In genomic region chr15:48774484-48774883, GRCh38 we compare ENCODE assay signal across 18 cellular contexts. TPM values are rescaled to one million over a fixed set of nuclear protein-coding genes. Genes with fewer than 3 reads are reported as not detected.
DNase-seq lines count a peak whose midpoint lies in the region; TF ChIP-seq lines count a peak whose summit lies in the region.
"Had no signal": no experiment of that assay in that cellular context is flagged by ENCODE, and none has a peak within 500 bp of the region (broad histone marks: within the 10 kb centered on the region; RNA-seq: fewer than 3 reads in every experiment).

No MANE protein-coding gene starts in this region.

- H3K79me2 ChIP-seq in osteoblast (ENCODE audit: insufficient read depth, low read length): no peaks in the 10 kb centered on the region

- peak overlapping the region; percentile 69 for H3K27ac ChIP-seq in osteoblast (ENCODE audit: low read depth, low read length)
- no peak overlapping the region for H3K27ac ChIP-seq in stomach
- H3K27ac ChIP-seq: A549 had no signal

- intact Hi-C loops in stomach (cut with DNase I; ENCODE audit: low total_unique reads): no loop called here

- no peak for TF ChIP-seq POLR2A in stomach (IDR thresholded peaks at IDR 0.05)

- H2AFZ ChIP-seq in osteoblast (ENCODE audit: low read length): peak overlapping the region; percentile 47

- peak overlapping the region; percentile 47 for H3K4me2 ChIP-seq in osteoblast (ENCODE audit: insufficient read depth, low read length)
- H3K4me2 ChIP-seq: A549 had no signal

- WGBS in stomach, 5 donors: 95 to 98% (median 96%) methylated on average over 1 of the region's 1 CpG

- H3K4me1 ChIP-seq in osteoblast (ENCODE audit: insufficient read depth, low read length): peaks cover 34% of the 10 kb centered on the region
- H3K4me1 ChIP-seq in stomach: no peaks in the 10 kb centered on the region
- H3K4me1 ChIP-seq: A549 had no signal

- H3K4me3 ChIP-seq in osteoblast (ENCODE audit: insufficient read depth, low read length) (no peak overlapping the region), stomach (no peak overlapping the region)
- H3K4me3 ChIP-seq: A549 had no signal

- TF ChIP-seq EP300 in stomach (IDR thresholded peaks at IDR 0.05): no peak

- H3K9me3 ChIP-seq in osteoblast (ENCODE audit: low read depth, low read length) (no peaks in the 10 kb centered on the region), stomach (no peaks in the 10 kb centered on the region)
- H3K9me3 ChIP-seq: A549 had no signal

- no peaks in the 10 kb centered on the region for H3K36me3 ChIP-seq in osteoblast (ENCODE audit: insufficient read depth, low read length)
- peaks cover 0 to 12% (median 3%) of the 10 kb centered on the region in 4 donors for H3K36me3 ChIP-seq in stomach

- H3K27me3 ChIP-seq in osteoblast (ENCODE audit: insufficient read depth, low read length) (no peaks in the 10 kb centered on the region), stomach (no peaks in the 10 kb centered on the region)

- no peaks in the 10 kb centered on the region for H4K20me1 ChIP-seq in osteoblast (ENCODE audit: insufficient read depth, low read length)

- TF ChIP-seq CTCF in osteoblast (IDR thresholded peaks at IDR 0.05; ENCODE audit: extremely low read depth, low read depth, low read length) (no peak), stomach (IDR thresholded peaks at IDR 0.05) (no peak)

- DNase-seq in EL (peak; percentile 24), LHCN-M2 (ENCODE audit: low read depth) (peak; percentile 36), astrocyte of the hippocampus (ENCODE audit: low read depth, low spot score) (peak; percentile 32), osteoblast (ENCODE audit: insufficient read length, low spot score, missing footprints) (no peak), DMS114 treated with DMSO at 0.1 percent for 48 hours (lab: John Stamatoyannopoulos, UW; ENCODE audit: unreplicated experiment) (no peak), stomach (no peak)
- DNase-seq in NK-92 treated with Interleukin-12 subunit alpha and Interleukin-12 subunit beta, amount 100 ng/mL, for 24 hours (lab: John Stamatoyannopoulos, UW): no peak
- DNase-seq: C1 segment of cervical spinal cord; CD8-positive, alpha-beta memory T cell; KBM-7; MV-4-11; NCI-H187; NCI-H2107; NCI-H510A treated with DMSO at 0.1 percent for 48 hours; NCI-H774; OCI-M1; SHP77 had no signal

RNA-seq across cellular contexts. Expression of gene CEP152, which starts 36.4 kb away (rescaled TPM):
- total RNA-seq in LHCN-M2 (2014; rRNA removed): 10.0 and 12.4 TPM in 2 replicates
- 1.3 TPM for polyA plus RNA-seq in LHCN-M2 (2012)
- total RNA-seq in osteoblast: 4.3 and 5.0 TPM in 2 replicates
- total RNA-seq in stomach: 10 to 100 TPM in 4 of 5 donors, 1 to 10 TPM in 1; 9.8 to 36.2 (median 10.6) TPM
- polyA plus RNA-seq in stomach: 1 to 10 TPM in 1 of 3 donors, under 1 TPM in 2; 0.61 to 1.8 (median 0.62) TPM

Comparison
In these comparisons a context has a peak if more than half of its experiments do, and no peak if none do; other contexts are left out.
1. DNase-seq: peak in EL (single experiment), LHCN-M2 (single experiment) and astrocyte of the hippocampus (single experiment); none in osteoblast (single experiment), NK-92 treated with Interleukin-12 subunit alpha and Interleukin-12 subunit beta, amount 100 ng/mL, for 24 hours (single experiment), DMS114 treated with DMSO at 0.1 percent for 48 hours (single experiment) and stomach (single experiment).